ENCODE assay signal across 9 cellular contexts in the genomic region with DNA sequence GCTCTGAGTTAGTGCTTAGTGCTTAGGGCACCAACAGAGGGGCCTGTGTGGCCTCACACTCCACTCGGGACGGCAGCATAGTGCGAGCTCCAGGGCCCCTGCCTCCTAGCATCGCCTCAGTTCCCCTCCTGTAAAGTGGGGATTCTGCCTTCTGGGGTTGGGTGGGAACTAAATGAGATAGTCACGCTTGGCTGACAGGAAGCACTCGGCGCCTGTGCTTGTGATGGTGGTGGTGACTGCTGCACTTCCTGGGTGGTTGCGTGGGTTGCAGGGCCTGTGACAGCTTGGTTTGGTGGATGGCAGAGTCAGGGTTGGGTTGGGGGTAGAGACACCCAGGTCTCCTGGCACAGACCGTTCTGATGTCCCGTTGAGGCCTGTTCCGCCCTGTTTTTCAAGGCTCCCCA. TPM values are rescaled to one million over a fixed set of nuclear protein-coding genes. Genes with fewer than 3 reads are reported as not detected.
DNase-seq lines count a peak whose midpoint lies in the region; ATAC-seq and TF ChIP-seq lines count a peak whose summit lies in the region.
"Had no signal": no experiment of that assay in that cellular context is flagged by ENCODE, and none has a peak within 500 bp of the region (broad histone marks: within the 10 kb centered on the region; RNA-seq: fewer than 3 reads in every experiment).

No MANE protein-coding gene starts in this region.

- no peaks in the 10 kb centered on the region for H3K9me3 Mint-ChIP-seq in naive thymus-derived CD8-positive, alpha-beta T cell
- H3K9me3 Mint-ChIP-seq: neural crest cell had no signal

- no peak for TF ChIP-seq EP300 in tibial nerve (IDR thresholded peaks at IDR 0.05)

- peaks cover 39 to 94% (median 87%) of the 10 kb centered on the region in 4 donors for H3K4me1 Mint-ChIP-seq in naive thymus-derived CD8-positive, alpha-beta T cell

- peaks cover 0 to 91% (median 66%) of the 10 kb centered on the region in 4 donors for H3K4me1 ChIP-seq in tibial nerve
- peaks cover 0 to 7% of the 10 kb centered on the region in 2 donors for H3K4me1 ChIP-seq in adrenal gland (replicated peaks in 1 of 2)

- intact Hi-C loops in adrenal gland (cut with DNase I), result no loop called here

- peak overlapping the region; percentile 90 to 99 (median 98) for H3K27ac Mint-ChIP-seq in naive thymus-derived CD8-positive, alpha-beta T cell

- no peaks in the 10 kb centered on the region for H3K27me3 Mint-ChIP-seq in naive thymus-derived CD8-positive, alpha-beta T cell

- peaks cover 0 to 38% (median 12%) of the 10 kb centered on the region in 3 donors for H3K36me3 ChIP-seq in tibial nerve
- peaks cover 0 to 25% of the 10 kb centered on the region in 2 donors for H3K36me3 ChIP-seq in adrenal gland (replicated peaks in 1 of 2)

- peaks cover 0 to 29% (median 3%) of the 10 kb centered on the region in 3 donors for H3K36me3 Mint-ChIP-seq in naive thymus-derived CD8-positive, alpha-beta T cell

- no peak for TF ChIP-seq CTCF in tibial nerve (IDR thresholded peaks at IDR 0.05)
- no peak for TF ChIP-seq CTCF in adrenal gland (IDR thresholded peaks at IDR 0.05)

- POLR2A ChIA-PET in naive thymus-derived CD8-positive, alpha-beta T cell (lab: Charles Lee), result interaction anchor here (0.7 to 12.5 kb wide), 12 partner anchors 8 to 269 kb away, joined by 3 to 111 read pairs (median 10); partner anchors contain the start of genes C19orf12, PLEKHF1, POP4 and URI1

- DNase-seq in CD1c-positive myeloid dendritic cell (ENCODE audit: extremely low spot score), result peak; percentile 54
- peak; percentile 85 for DNase-seq in activated CD8-positive, alpha-beta memory T cell treated with anti-CD3 and anti-CD28 coated beads, Interleukin-2, amount 50 U/mL, for 1 hour (ENCODE audit: extremely low read depth)
- peak; percentile 65 to 92 (median 88) for DNase-seq in naive thymus-derived CD8-positive, alpha-beta T cell
- no peak for DNase-seq in tibial nerve (ENCODE audit: low spot score in 2 of 2)
- DNase-seq in A172 (ENCODE audit: low spot score), result no peak
- no peak for DNase-seq in adrenal gland
- no peak for DNase-seq in NCI-H1092 (lab: John Stamatoyannopoulos, UW)

- peak overlapping the region; percentile 63 to 94 (median 84) for H3K4me3 Mint-ChIP-seq in naive thymus-derived CD8-positive, alpha-beta T cell
- H3K4me3 Mint-ChIP-seq: neural crest cell had no signal

- no peaks in the 10 kb centered on the region for H3K9me3 ChIP-seq in tibial nerve
- H3K9me3 ChIP-seq in adrenal gland (replicated peaks in 1 of 3), result no peaks in the 10 kb centered on the region

- H3K4me3 ChIP-seq in tibial nerve, result peak overlapping the region in 1 of 4 donors; percentile 5
- no peak overlapping the region for H3K4me3 ChIP-seq in adrenal gland

- ATAC-seq in HG02678 (IDR thresholded peaks at IDR 0.05; ENCODE audit: unreplicated experiment), result peak; percentile 41
- peak; percentile 86 to 92 for ATAC-seq in naive thymus-derived CD8-positive, alpha-beta T cell

- H3K27ac ChIP-seq in tibial nerve, result peak overlapping the region in 3 of 4 donors; percentile 44 to 88 (median 64)
- no peak overlapping the region for H3K27ac ChIP-seq in adrenal gland

- TF ChIP-seq POLR2A in tibial nerve (IDR thresholded peaks at IDR 0.05) (no peak), adrenal gland (IDR thresholded peaks at IDR 0.05) (no peak)

- no peaks in the 10 kb centered on the region for H3K27me3 ChIP-seq in tibial nerve
- no peaks in the 10 kb centered on the region for H3K27me3 ChIP-seq in adrenal gland

- WGBS in tibial nerve, 2 donors, result 84% methylated on average over 10 to 11 of the region's 11 CpGs
- 88 to 91% (median 90%) methylated on average over 11 of the region's 11 CpGs; no CpG with 5 or more reads in 1 of the 4 donors for WGBS in adrenal gland, 4 donors

RNA-seq across cellular contexts. Expression of gene PLEKHF1, which starts 7.7 kb away (rescaled TPM):
- 10 to 100 TPM; 18.0 to 19.8 TPM for total RNA-seq in naive thymus-derived CD8-positive, alpha-beta T cell
- polyA plus RNA-seq in naive thymus-derived CD8-positive, alpha-beta T cell, result 10 to 100 TPM in 2 of 3 donors, 1 to 10 TPM in 1; 3.8 to 19.7 (median 15.5) TPM
- total RNA-seq in tibial nerve (100 to 1,000 TPM in 2 of 4 donors, 10 to 100 TPM in 2; 52.2 to 119 (median 89.0) TPM), adrenal gland (10 to 100 TPM in 3 of 8 donors, 1 to 10 TPM in 5; 1.7 to 23.1 (median 6.9) TPM)
- total RNA-seq in A172 (2014; rRNA removed; shearing (Covaris generic)), result 8.7 and 9.2 TPM in 2 replicates
- polyA plus RNA-seq in adrenal gland, result 1 to 10 TPM in 2 of 3 donors, under 1 TPM in 1; 0.62 to 9.5 (median 7.9) TPM

RNA-seq across cellular contexts. Expression of gene C19orf12, which starts 42.1 kb away (rescaled TPM):
- total RNA-seq in naive thymus-derived CD8-positive, alpha-beta T cell, result 10 to 100 TPM; 23.2 to 23.8 TPM
- 10 to 100 TPM; 16.7 to 32.3 (median 19.8) TPM for polyA plus RNA-seq in naive thymus-derived CD8-positive, alpha-beta T cell
- total RNA-seq in tibial nerve (10 to 100 TPM; 52.5 to 71.6 (median 56.7) TPM), adrenal gland (10 to 100 TPM; 39.2 to 68.5 (median 48.4) TPM)
- total RNA-seq in A172 (2014; rRNA removed; shearing (Covaris generic)), result 35.1 and 44.9 TPM in 2 replicates
- 10 to 100 TPM; 20.0 to 25.3 (median 25.0) TPM for polyA plus RNA-seq in adrenal gland

Comparison
In these comparisons a context has a peak if more than half of its experiments do, and no peak if none do; other contexts are left out.
1. DNase-seq: peak in CD1c-positive myeloid dendritic cell (single experiment), activated CD8-positive, alpha-beta memory T cell treated with anti-CD3 and anti-CD28 coated beads, Interleukin-2, amount 50 U/mL, for 1 hour (single experiment) and naive thymus-derived CD8-positive, alpha-beta T cell (10 of 10); none in tibial nerve (0 of 2), A172 (single experiment), adrenal gland (0 of 7) and NCI-H1092 (single experiment).
2. H3K27ac ChIP-seq: peak in tibial nerve (3 of 4); none in adrenal gland (0 of 5).